ENCODE assay signal across 15 cellular contexts in the genomic region with DNA sequence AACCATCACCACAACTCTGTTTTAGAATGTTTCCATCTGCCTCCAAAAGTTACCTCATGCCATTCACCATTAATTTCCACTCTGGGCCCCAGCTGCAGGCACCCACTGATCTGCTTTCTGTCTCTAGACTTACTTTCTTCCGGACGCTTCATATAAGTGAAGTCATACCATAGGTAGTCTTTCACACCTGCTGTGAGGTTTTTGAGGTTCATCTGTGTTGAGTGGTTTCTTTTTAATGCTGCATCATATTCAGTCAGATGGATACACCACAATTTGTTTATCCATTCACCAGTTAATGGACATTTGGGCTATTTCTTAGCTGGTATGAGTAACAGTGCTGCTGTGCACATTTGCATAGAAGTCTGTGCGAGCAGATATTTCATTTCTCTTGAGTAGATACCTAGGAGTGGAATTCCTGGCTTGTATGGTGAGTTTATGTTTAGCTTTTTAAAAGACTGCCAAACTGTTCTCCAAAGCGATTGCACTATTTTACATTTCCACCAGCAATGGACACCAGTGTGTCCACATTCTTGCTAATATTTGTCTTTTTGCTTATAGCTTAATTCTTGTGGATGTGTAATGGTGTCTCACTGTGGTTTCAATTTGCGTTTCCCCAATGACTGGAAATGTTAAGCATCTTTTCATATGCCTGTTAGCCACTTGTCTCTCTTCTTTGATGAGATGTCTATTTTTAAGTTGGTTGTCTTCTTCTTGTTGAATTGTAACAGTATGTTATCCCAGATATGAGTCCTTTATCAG. TPM values are rescaled to one million over a fixed set of nuclear protein-coding genes. Genes with fewer than 3 reads are reported as not detected.
DNase-seq lines count a peak whose midpoint lies in the region; ATAC-seq and TF ChIP-seq lines count a peak whose summit lies in the region.
"Had no signal": no experiment of that assay in that cellular context is flagged by ENCODE, and none has a peak within 500 bp of the region (broad histone marks: within the 10 kb centered on the region; RNA-seq: fewer than 3 reads in every experiment).

No MANE protein-coding gene starts in this region.

- H3K4me1 ChIP-seq in OCI-LY3 (ENCODE audit: low read length) (peaks cover 24% of the 10 kb centered on the region), ascending aorta (no peaks in the 10 kb centered on the region)
- H3K4me1 ChIP-seq: gastroesophageal sphincter, parathyroid adenoma had no signal

- H3K36me3 ChIP-seq in OCI-LY3 (replicated peaks; ENCODE audit: low read depth, low read length) (no peaks in the 10 kb centered on the region), ascending aorta (peaks cover 0 to 4% of the 10 kb centered on the region in 2 donors)

- H3K9ac ChIP-seq in OCI-LY3 (ENCODE audit: low read length): no peak overlapping the region
- H3K9ac ChIP-seq: parathyroid adenoma had no signal

- TF ChIP-seq CTCF in OCI-LY3 (IDR thresholded peaks at IDR 0.05; ENCODE audit: low read depth, low read length) (no peak), RWPE1 (conservative IDR thresholded peaks at IDR 0.05; ENCODE audit: low read depth) (no peak), CD14-positive monocyte (IDR thresholded peaks at IDR 0.05) (no peak), ascending aorta (IDR thresholded peaks at IDR 0.05) (no peak)

- H3K4me3 ChIP-seq in OCI-LY3 (ENCODE audit: low read length) (no peak overlapping the region), ascending aorta (no peak overlapping the region)
- H3K4me3 ChIP-seq: coronary artery, gastroesophageal sphincter had no signal

- no peaks in the 10 kb centered on the region for H3K9me3 ChIP-seq in OCI-LY3 (ENCODE audit: insufficient read depth, low read length)
- no peaks in the 10 kb centered on the region for H3K9me3 ChIP-seq in ascending aorta
- H3K9me3 ChIP-seq: gastroesophageal sphincter had no signal

- POLR2A ChIA-PET in RWPE1 (lab: Yijun Ruan, JAX; ENCODE audit: low non-redundant PET): no interaction called here

- H3K4me1 Mint-ChIP-seq in CD14-positive monocyte: no peaks in the 10 kb centered on the region

- no peak overlapping the region for H3K27ac Mint-ChIP-seq in CD14-positive monocyte
- H3K27ac Mint-ChIP-seq: type B pancreatic cell had no signal

- H3K4me3 Mint-ChIP-seq in CD14-positive monocyte: no peak overlapping the region
- H3K4me3 Mint-ChIP-seq: type B pancreatic cell had no signal

- ATAC-seq in GM18502 (IDR thresholded peaks at IDR 0.05; ENCODE audit: poor library complexity, unreplicated experiment): peak; percentile 62
- ATAC-seq in GM19468 (IDR thresholded peaks at IDR 0.05; ENCODE audit: extremely low read depth, unreplicated experiment): peak; percentile 46
- ATAC-seq in HG03045 (IDR thresholded peaks at IDR 0.05; ENCODE audit: unreplicated experiment): peak; percentile 77
- ATAC-seq: gastroesophageal sphincter, Panc1 had no signal

- intact Hi-C loops in CD14-positive monocyte (cut with micrococcal nuclease): no loop called here
- intact Hi-C loops in ascending aorta (cut with DNase I): no loop called here

- no peaks in the 10 kb centered on the region for H3K27me3 ChIP-seq in OCI-LY3 (ENCODE audit: low read depth, low read length)
- H3K27me3 ChIP-seq in ascending aorta: no peaks in the 10 kb centered on the region
- H3K27me3 ChIP-seq: gastroesophageal sphincter had no signal

- H3K27ac ChIP-seq in OCI-LY3 (ENCODE audit: low read length) (no peak overlapping the region), RWPE1 (no peak overlapping the region), ascending aorta (no peak overlapping the region)
- H3K27ac ChIP-seq: coronary artery, gastroesophageal sphincter, parathyroid adenoma had no signal

- peak overlapping the region; percentile 12; the same call in 1 of the 2 replicates for H3K4me2 ChIP-seq in OCI-LY3 (ENCODE audit: low read length)

- DNase-seq in RWPE1 (ENCODE audit: low spot score) (no peak), CD14-positive monocyte (ENCODE audit: low spot score) (no peak), ascending aorta (ENCODE audit: low spot score in 2 of 2) (no peak)
- no peak for DNase-seq in activated CD4-positive, CD25-positive, alpha-beta regulatory T cell treated with anti-CD3 and anti-CD28 coated beads, Interleukin-2, amount 50 U/mL, for 72 hours
- DNase-seq: CD8-positive, alpha-beta memory T cell; NCI-H187 had no signal

- no peak overlapping the region for H2AFZ ChIP-seq in OCI-LY3 (ENCODE audit: low read depth, low read length)
- H2AFZ ChIP-seq: parathyroid adenoma had no signal

- no peaks in the 10 kb centered on the region for H3K79me2 ChIP-seq in OCI-LY3 (ENCODE audit: low read length)

- peaks cover under 1 to 8% (median 4%) of the 10 kb centered on the region in 3 donors for H3K27me3 Mint-ChIP-seq in CD14-positive monocyte (ENCODE audit: low read depth in 3 of 3)
- H3K27me3 Mint-ChIP-seq: CD8-positive, alpha-beta memory T cell; type B pancreatic cell had no signal

- no peaks in the 10 kb centered on the region for H3K36me3 Mint-ChIP-seq in CD14-positive monocyte

- H4K20me1 ChIP-seq in OCI-LY3 (ENCODE audit: insufficient read depth, low read length): no peaks in the 10 kb centered on the region

- peaks cover 0 to 3% (median 0%) of the 10 kb centered on the region in 7 donors for H3K9me3 Mint-ChIP-seq in CD14-positive monocyte
- H3K9me3 Mint-ChIP-seq: type B pancreatic cell had no signal

- CTCF ChIA-PET in RWPE1 (lab: Yijun Ruan, JAX): no interaction called here

RNA-seq across cellular contexts. Expression of a gene that starts 48.3 kb away (rescaled TPM):
- 10 to 100 TPM; 33.1 to 36.5 TPM for polyA plus RNA-seq in CD14-positive monocyte
- 219 TPM for total RNA-seq in ascending aorta

RNA-seq across cellular contexts. Expression of a gene that starts 48.7 kb away (rescaled TPM):
- 1 to 10 TPM in 1 of 2 donors, under 1 TPM in 1; 0.66 to 2.0 TPM for polyA plus RNA-seq in CD14-positive monocyte
- total RNA-seq in ascending aorta: 9.0 TPM
